Comparison of ENCODE assay signal across 1 cellular context in genomic region chr6:90253631-90254030, GRCh38.
TF ChIP-seq lines count a peak whose summit lies in the region.

No MANE protein-coding gene starts in this region.

TF ChIP-seq in IMR-90, 13 proteins besides CTCF, POLR2A, EP300 and RAD21:
- no peak for TF ChIP-seq MXI1 (IDR thresholded peaks at IDR 0.05; ENCODE audit: borderline replicate concordance, low read depth, low read length)
- no peak for TF ChIP-seq RCOR1 (IDR thresholded peaks at IDR 0.05; ENCODE audit: insufficient replicate concordance, low read length)
- no peak for TF ChIP-seq BHLHE40 (IDR thresholded peaks at IDR 0.05; ENCODE audit: low read depth, low read length)
- no peak for TF ChIP-seq CEBPB (IDR thresholded peaks at IDR 0.05; ENCODE audit: low read depth, low read length)
- no peak for TF ChIP-seq FOS (IDR thresholded peaks at IDR 0.05; ENCODE audit: low read depth, low read length)
- TF ChIP-seq SMC3 (IDR thresholded peaks at IDR 0.05; ENCODE audit: low read depth, low read length): no peak
- TF ChIP-seq RFX5 (IDR thresholded peaks at IDR 0.05; ENCODE audit: low read depth, low read length): no peak
- no peak for TF ChIP-seq USF2 (IDR thresholded peaks at IDR 0.05; ENCODE audit: low read depth, low read length)
- TF ChIP-seq ELK1 (IDR thresholded peaks at IDR 0.05; ENCODE audit: borderline replicate concordance, low read depth, low read length): no peak
- no peak for TF ChIP-seq CHD1 (IDR thresholded peaks at IDR 0.05; ENCODE audit: low read depth, low read length)
- TF ChIP-seq MAFK (IDR thresholded peaks at IDR 0.05; ENCODE audit: low read depth, low read length): no peak
- no peak for TF ChIP-seq MAZ (IDR thresholded peaks at IDR 0.05; ENCODE audit: borderline replicate concordance, low read depth, low read length)
- TF ChIP-seq NFE2L2 (IDR thresholded peaks at IDR 0.05; ENCODE audit: low read depth, low read length): no peak
